In the genomic region with DNA sequence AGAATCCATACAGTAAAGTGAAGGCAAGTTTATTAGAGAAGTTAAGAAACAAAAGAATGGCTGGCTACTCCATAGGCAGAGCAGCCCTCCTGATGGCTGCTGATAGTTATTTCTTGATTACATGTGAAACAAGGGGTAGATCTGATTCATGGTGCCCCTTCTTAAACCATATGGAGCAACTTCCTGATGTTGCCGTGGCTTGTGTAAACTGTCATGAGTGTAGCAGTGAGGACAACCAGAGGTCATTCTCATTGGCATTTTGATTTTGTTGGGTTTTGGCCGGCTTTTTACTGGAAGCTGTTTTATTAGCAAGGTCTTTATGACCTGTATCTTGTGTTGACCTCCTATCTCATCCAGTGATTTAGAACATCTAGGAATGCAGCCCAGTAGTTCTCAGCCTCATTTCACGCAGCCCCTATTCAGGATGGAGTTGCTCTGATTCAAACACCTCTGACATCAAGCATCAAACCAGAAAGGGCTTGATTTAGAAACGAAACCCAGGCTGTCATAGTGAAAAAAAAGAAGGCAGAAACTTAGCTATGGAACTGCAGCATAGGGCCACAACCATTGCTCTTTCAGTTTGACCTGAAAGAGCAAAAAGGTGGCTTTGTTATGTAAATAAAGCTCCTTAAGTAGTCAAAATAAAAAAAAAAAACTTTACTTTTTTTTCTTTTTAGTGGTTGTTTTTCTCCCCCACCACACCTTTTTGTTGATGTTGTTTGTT, we compare ENCODE assay signal across 13 cellular contexts.
DNase-seq lines count a peak whose midpoint lies in the region; ATAC-seq and TF ChIP-seq lines count a peak whose summit lies in the region.
"Had no signal": no experiment of that assay in that cellular context is flagged by ENCODE, and none has a peak within 500 bp of the region (broad histone marks: within the 10 kb centered on the region; RNA-seq: fewer than 3 reads in every experiment).

No MANE protein-coding gene starts in this region.

- H3K27me3 ChIP-seq in MM.1S (replicated peaks; ENCODE audit: insufficient read depth, low read length): no peaks in the 10 kb centered on the region

- H3K9ac ChIP-seq in MM.1S (ENCODE audit: low read length): peak overlapping the region; percentile 48

- no peaks in the 10 kb centered on the region for H3K9me2 ChIP-seq in MM.1S (replicated peaks; ENCODE audit: insufficient read depth, low read length)

- no peaks in the 10 kb centered on the region for H3K36me3 ChIP-seq in MM.1S (replicated peaks; ENCODE audit: insufficient read depth, low read length)
- H3K36me3 ChIP-seq: lower lobe of right lung had no signal

- peaks cover 14% of the 10 kb centered on the region for H3F3A ChIP-seq in MM.1S (ENCODE audit: insufficient read depth, low read length)

- peak; percentile 45 for DNase-seq in GM20000 (ENCODE audit: low spot score)
- DNase-seq in MM.1S: peak; percentile 91
- no peak for DNase-seq in germinal center (ENCODE audit: low spot score)
- no peak for DNase-seq in NCI-H1417 (lab: John Stamatoyannopoulos, UW)
- DNase-seq in midbrain (lab: John Stamatoyannopoulos, UW): no peak
- no peak for DNase-seq in activated CD4-positive, alpha-beta T cell treated with anti-CD3 and anti-CD28 coated beads for 4 hours
- DNase-seq: activated CD8-positive, alpha-beta T cell treated with anti-CD3 and anti-CD28 coated beads, Interleukin-2, amount 10 ng/mL, durations not matched to agents 7 days and 5 days; anterior cingulate cortex; lower lobe of right lung; MV-4-11; SHP77 treated with DMSO at 0.1 percent for 48 hours had no signal

- no peaks in the 10 kb centered on the region for H4K20me1 ChIP-seq in MM.1S (ENCODE audit: insufficient read depth, low read length)

- H3K79me2 ChIP-seq in MM.1S (ENCODE audit: low read length): no peaks in the 10 kb centered on the region

- TF ChIP-seq CTCF in GM20000 (IDR thresholded peaks at IDR 0.05; ENCODE audit: extremely low read depth, missing control alignments): no peak
- TF ChIP-seq CTCF in MM.1S (IDR thresholded peaks at IDR 0.05; ENCODE audit: low read length): no peak

- H2AFZ ChIP-seq in MM.1S (ENCODE audit: low read length): peak overlapping the region; percentile 66

- H3K4me3 ChIP-seq in MM.1S (ENCODE audit: low read length): peak overlapping the region; percentile 27; the same call in 1 of the 2 replicates
- H3K4me3 ChIP-seq: lower lobe of right lung had no signal

- H3K9me3 ChIP-seq in MM.1S (replicated peaks; ENCODE audit: insufficient read depth, low read length): no peaks in the 10 kb centered on the region
- H3K9me3 ChIP-seq: lower lobe of right lung had no signal

- ATAC-seq in GM18499 (IDR thresholded peaks at IDR 0.05; ENCODE audit: insufficient read depth, unreplicated experiment) (peak; percentile 100), HG02970 (IDR thresholded peaks at IDR 0.05; ENCODE audit: low FRiP score, unreplicated experiment) (peak; percentile 96)
- ATAC-seq: activated CD8-positive, alpha-beta T cell treated with anti-CD3 and anti-CD28 coated beads, Interleukin-2, amount 10 ng/mL, durations not matched to agents 7 days and 5 days; lower lobe of right lung had no signal

- peak overlapping the region; percentile 87 for H3K27ac ChIP-seq in MM.1S (ENCODE audit: low read length)
- H3K27ac ChIP-seq: lower lobe of right lung had no signal

- H3K4me1 ChIP-seq in MM.1S (ENCODE audit: low read length): peaks cover 20% of the 10 kb centered on the region
- H3K4me1 ChIP-seq: lower lobe of right lung had no signal

- H3K4me2 ChIP-seq in MM.1S (ENCODE audit: low read depth, low read length): peak overlapping the region; percentile 76

Comparison
In these comparisons a context has a peak if more than half of its experiments do, and no peak if none do; other contexts are left out.
1. DNase-seq: peak in GM20000 (single experiment) and MM.1S (single experiment); none in germinal center (single experiment), NCI-H1417 (0 of 3), midbrain (single experiment) and activated CD4-positive, alpha-beta T cell treated with anti-CD3 and anti-CD28 coated beads for 4 hours (0 of 2).